In the genomic region with DNA sequence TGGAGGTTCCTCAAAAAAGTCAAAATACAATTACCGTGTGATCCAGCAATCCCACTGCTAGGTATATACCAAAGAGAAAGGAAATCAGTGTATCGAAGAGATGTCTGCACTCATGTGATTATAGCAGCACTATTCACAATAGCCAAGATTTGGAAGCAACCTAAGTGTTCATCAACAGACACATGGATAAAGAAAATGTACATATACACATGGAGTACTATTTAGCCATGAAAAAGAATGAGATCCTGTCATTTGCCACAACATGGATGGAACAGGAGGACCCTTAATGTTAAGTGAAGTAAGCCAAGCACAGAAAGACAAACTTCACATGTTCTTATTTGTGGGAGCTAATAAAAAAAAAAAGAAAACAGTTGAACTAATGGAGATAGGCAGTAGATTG, we compare ENCODE assay signal across 18 cellular contexts.
DNase-seq lines count a peak whose midpoint lies in the region; ATAC-seq and TF ChIP-seq lines count a peak whose summit lies in the region.
"Had no signal": no experiment of that assay in that cellular context is flagged by ENCODE, and none has a peak within 500 bp of the region (broad histone marks: within the 10 kb centered on the region; RNA-seq: fewer than 3 reads in every experiment).

No MANE protein-coding gene starts in this region.

- H3T11ph ChIP-seq in H9 (ENCODE audit: low read length): no peak overlapping the region

- no peak overlapping the region for H3K23ac ChIP-seq in H9 (ENCODE audit: insufficient read length, low read depth, low read length)

- H3K27ac Mint-ChIP-seq in activated naive CD8-positive, alpha-beta T cell: peak overlapping the region; percentile 61
- H3K27ac Mint-ChIP-seq in activated naive CD8-positive, alpha-beta T cell treated with anti-CD3 and anti-CD28 coated beads for 36 hours: no peak overlapping the region
- peak overlapping the region; percentile 63 for H3K27ac Mint-ChIP-seq in central memory CD8-positive, alpha-beta T cell (ENCODE audit: low read depth)
- H3K27ac Mint-ChIP-seq in naive thymus-derived CD8-positive, alpha-beta T cell: peak overlapping the region; percentile 10 to 82 (median 73)
- no peak overlapping the region for H3K27ac Mint-ChIP-seq in H9

- no peak overlapping the region for H3K4me3 ChIP-seq in coronary artery
- H3K4me3 ChIP-seq: BLaER1 treated with 17β-estradiol and CSF1 and Interleukin-3, amounts not matched to agents 10 nM and 100 nM had no signal

- H3K9me3 Mint-ChIP-seq in activated naive CD8-positive, alpha-beta T cell (ENCODE audit: low read depth): no peaks in the 10 kb centered on the region
- no peaks in the 10 kb centered on the region for H3K9me3 Mint-ChIP-seq in activated naive CD8-positive, alpha-beta T cell treated with anti-CD3 and anti-CD28 coated beads for 36 hours
- no peaks in the 10 kb centered on the region for H3K9me3 Mint-ChIP-seq in central memory CD8-positive, alpha-beta T cell
- no peaks in the 10 kb centered on the region for H3K9me3 Mint-ChIP-seq in naive thymus-derived CD8-positive, alpha-beta T cell
- H3K9me3 Mint-ChIP-seq in H9: no peaks in the 10 kb centered on the region; a peak in 1 of 5 replicates

- no peak overlapping the region for H3K9ac ChIP-seq in H9 (ENCODE audit: extremely low read depth, insufficient read length, low read length)
- H3K9ac ChIP-seq: BLaER1 treated with 17β-estradiol and CSF1 and Interleukin-3, amounts not matched to agents 10 nM and 100 nM had no signal

- no peak for DNase-seq in activated naive CD8-positive, alpha-beta T cell treated with anti-CD3 and anti-CD28 coated beads for 36 hours
- DNase-seq in central memory CD8-positive, alpha-beta T cell (ENCODE audit: low spot score in 2 of 2): no peak
- no peak for DNase-seq in naive thymus-derived CD8-positive, alpha-beta T cell
- no peak for DNase-seq in coronary artery (ENCODE audit: low spot score)
- DNase-seq in H9: no peak
- DNase-seq: DMS79; KG1; MV-4-11; NCI-H1694 treated with DMSO at 0.1 percent for 48 hours; NCI-H2107; NCI-H510A; NCI-H748 treated with DMSO at 0.1 percent for 48 hours; NK-92 treated with Interleukin-12 subunit alpha and Interleukin-12 subunit beta, amount 100 ng/mL, for 24 hours had no signal

- no peaks in the 10 kb centered on the region for H3K79me2 ChIP-seq in H9 (ENCODE audit: insufficient read depth, low read length)

- TF ChIP-seq CTCF in coronary artery (IDR thresholded peaks at IDR 0.05): no peak
- no peak for TF ChIP-seq CTCF in H9 (conservative IDR thresholded peaks at IDR 0.05)

- no peaks in the 10 kb centered on the region for H3K79me1 ChIP-seq in H9 (ENCODE audit: insufficient read depth, low read depth, low read length, poor library complexity, severe bottlenecking)

- H3K4me1 ChIP-seq in H9 (ENCODE audit: insufficient read depth, low read length): no peaks in the 10 kb centered on the region

- no CpG with 5 or more reads among the region's 2 CpGs for WGBS in H9 (ENCODE audit: extremely low coverage, insufficient read length, low lambda C conversion rate)

- H3K27me3 Mint-ChIP-seq in activated naive CD8-positive, alpha-beta T cell: no peaks in the 10 kb centered on the region
- H3K27me3 Mint-ChIP-seq in activated naive CD8-positive, alpha-beta T cell treated with anti-CD3 and anti-CD28 coated beads for 36 hours: no peaks in the 10 kb centered on the region
- no peaks in the 10 kb centered on the region for H3K27me3 Mint-ChIP-seq in central memory CD8-positive, alpha-beta T cell
- H3K27me3 Mint-ChIP-seq in naive thymus-derived CD8-positive, alpha-beta T cell: no peaks in the 10 kb centered on the region
- H3K27me3 Mint-ChIP-seq in H9 (ENCODE audit: low read depth): no peaks in the 10 kb centered on the region

- H4K5ac ChIP-seq in H9 (ENCODE audit: insufficient read length, low read depth, low read length): no peak overlapping the region

- no peaks in the 10 kb centered on the region for H3K27me3 ChIP-seq in H9 (ENCODE audit: insufficient read depth, low read length)
- H3K27me3 ChIP-seq: BLaER1 treated with 17β-estradiol and CSF1 and Interleukin-3, amounts not matched to agents 10 nM and 100 nM had no signal

- no peak overlapping the region for H2BK12ac ChIP-seq in H9 (ENCODE audit: insufficient read length, low read depth, low read length)

- H3K18ac ChIP-seq in H9 (ENCODE audit: insufficient read length, low read depth, low read length): no peak overlapping the region

- H3K56ac ChIP-seq in H9 (ENCODE audit: insufficient read length, low read depth, low read length): no peak overlapping the region

- POLR2A ChIA-PET in naive thymus-derived CD8-positive, alpha-beta T cell (lab: Charles Lee): no interaction called here

- H2AK5ac ChIP-seq in H9 (ENCODE audit: insufficient read length, low read length): no peak overlapping the region

- H3K23me2 ChIP-seq in H9 (ENCODE audit: insufficient read length, low read depth, low read length, poor library complexity, severe bottlenecking): no peaks in the 10 kb centered on the region

- H3K4me1 Mint-ChIP-seq in activated naive CD8-positive, alpha-beta T cell (ENCODE audit: low read depth): peaks cover 44% of the 10 kb centered on the region
- H3K4me1 Mint-ChIP-seq in activated naive CD8-positive, alpha-beta T cell treated with anti-CD3 and anti-CD28 coated beads for 36 hours: peaks cover 40% of the 10 kb centered on the region
- peaks cover 17% of the 10 kb centered on the region for H3K4me1 Mint-ChIP-seq in central memory CD8-positive, alpha-beta T cell
- peaks cover 19 to 56% (median 50%) of the 10 kb centered on the region in 4 donors for H3K4me1 Mint-ChIP-seq in naive thymus-derived CD8-positive, alpha-beta T cell
- H3K4me1 Mint-ChIP-seq in H9: no peaks in the 10 kb centered on the region

- H3K27ac ChIP-seq in coronary artery (no peak overlapping the region), H9 (ENCODE audit: insufficient read length, low read depth, low read length) (no peak overlapping the region)
- H3K27ac ChIP-seq: BLaER1 treated with 17β-estradiol and CSF1 and Interleukin-3, amounts not matched to agents 10 nM and 100 nM had no signal

- peaks cover 7% of the 10 kb centered on the region for H3K36me3 Mint-ChIP-seq in activated naive CD8-positive, alpha-beta T cell
- H3K36me3 Mint-ChIP-seq in activated naive CD8-positive, alpha-beta T cell treated with anti-CD3 and anti-CD28 coated beads for 36 hours: peaks cover 21% of the 10 kb centered on the region
- peaks cover 11% of the 10 kb centered on the region for H3K36me3 Mint-ChIP-seq in central memory CD8-positive, alpha-beta T cell (ENCODE audit: insufficient read depth)
- peaks cover 0 to 70% (median 16%) of the 10 kb centered on the region in 3 donors for H3K36me3 Mint-ChIP-seq in naive thymus-derived CD8-positive, alpha-beta T cell
- 0 out of 7 replicates have a peak, but pooled peaks cover 0 to 3% (median 0%) of the 10 kb centered on the region in 3 experiments for H3K36me3 Mint-ChIP-seq in H9 (ENCODE audit: insufficient read depth in 1 of 3, low read depth in 3 of 3)

- H4K8ac ChIP-seq in H9 (replicated peaks; ENCODE audit: insufficient read length, low read depth, low read length): no peak overlapping the region

- no peak for ATAC-seq in central memory CD8-positive, alpha-beta T cell (replicated peaks; ENCODE audit: extremely low read depth, poor library complexity, severe bottlenecking)
- no peak for ATAC-seq in naive thymus-derived CD8-positive, alpha-beta T cell
- ATAC-seq in HG03039 (IDR thresholded peaks at IDR 0.05; ENCODE audit: unreplicated experiment) (no peak), HG03159 (IDR thresholded peaks at IDR 0.05; ENCODE audit: unreplicated experiment) (no peak)
- ATAC-seq: Right ventricle myocardium inferior had no signal

- no peak overlapping the region for H2BK15ac ChIP-seq in H9 (ENCODE audit: low read depth, low read length)

- no peak overlapping the region for H4K91ac ChIP-seq in H9 (ENCODE audit: insufficient read length, low read depth, low read length)

- H2AFZ ChIP-seq in H9 (ENCODE audit: low read length): no peak overlapping the region

- H3K4ac ChIP-seq in H9 (ENCODE audit: low read depth, low read length): no peak overlapping the region

- H2BK120ac ChIP-seq in H9 (ENCODE audit: low read depth, low read length, poor library complexity, severe bottlenecking): no peak overlapping the region

- H2BK5ac ChIP-seq in H9 (ENCODE audit: insufficient read length, low read length): no peak overlapping the region

- no peak overlapping the region for H3K4me2 ChIP-seq in H9 (ENCODE audit: insufficient read depth, insufficient read length, low read length)
- H3K4me2 ChIP-seq: BLaER1 treated with 17β-estradiol and CSF1 and Interleukin-3, amounts not matched to agents 10 nM and 100 nM had no signal

- no peak overlapping the region for H3K4me3 Mint-ChIP-seq in activated naive CD8-positive, alpha-beta T cell
- H3K4me3 Mint-ChIP-seq in activated naive CD8-positive, alpha-beta T cell treated with anti-CD3 and anti-CD28 coated beads for 36 hours: no peak overlapping the region
- H3K4me3 Mint-ChIP-seq in central memory CD8-positive, alpha-beta T cell: no peak overlapping the region
- no peak overlapping the region for H3K4me3 Mint-ChIP-seq in naive thymus-derived CD8-positive, alpha-beta T cell
- H3K4me3 Mint-ChIP-seq in H9: no peak overlapping the region

- H2BK20ac ChIP-seq in H9 (ENCODE audit: low read depth, low read length, poor library complexity, severe bottlenecking): no peak overlapping the region

- H3K14ac ChIP-seq in H9 (ENCODE audit: insufficient read depth, low read length): no peak overlapping the region

- no peaks in the 10 kb centered on the region for H3K9me3 ChIP-seq in H9 (ENCODE audit: control insufficient read depth, low read depth, low read length)
- H3K9me3 ChIP-seq: BLaER1 treated with 17β-estradiol and CSF1 and Interleukin-3, amounts not matched to agents 10 nM and 100 nM had no signal

- H4K20me1 ChIP-seq in H9 (ENCODE audit: control insufficient read depth, insufficient read depth, insufficient read length): no peaks in the 10 kb centered on the region

Comparison
In these comparisons a context has a peak if more than half of its experiments do, and no peak if none do; other contexts are left out.
1. H3K27ac Mint-ChIP-seq: peak in activated naive CD8-positive, alpha-beta T cell (single experiment), central memory CD8-positive, alpha-beta T cell (single experiment) and naive thymus-derived CD8-positive, alpha-beta T cell (10 of 10); none in activated naive CD8-positive, alpha-beta T cell treated with anti-CD3 and anti-CD28 coated beads for 36 hours (single experiment) and H9 (0 of 3).